ENCODE assay signal across 1 cellular context in the genomic region with DNA sequence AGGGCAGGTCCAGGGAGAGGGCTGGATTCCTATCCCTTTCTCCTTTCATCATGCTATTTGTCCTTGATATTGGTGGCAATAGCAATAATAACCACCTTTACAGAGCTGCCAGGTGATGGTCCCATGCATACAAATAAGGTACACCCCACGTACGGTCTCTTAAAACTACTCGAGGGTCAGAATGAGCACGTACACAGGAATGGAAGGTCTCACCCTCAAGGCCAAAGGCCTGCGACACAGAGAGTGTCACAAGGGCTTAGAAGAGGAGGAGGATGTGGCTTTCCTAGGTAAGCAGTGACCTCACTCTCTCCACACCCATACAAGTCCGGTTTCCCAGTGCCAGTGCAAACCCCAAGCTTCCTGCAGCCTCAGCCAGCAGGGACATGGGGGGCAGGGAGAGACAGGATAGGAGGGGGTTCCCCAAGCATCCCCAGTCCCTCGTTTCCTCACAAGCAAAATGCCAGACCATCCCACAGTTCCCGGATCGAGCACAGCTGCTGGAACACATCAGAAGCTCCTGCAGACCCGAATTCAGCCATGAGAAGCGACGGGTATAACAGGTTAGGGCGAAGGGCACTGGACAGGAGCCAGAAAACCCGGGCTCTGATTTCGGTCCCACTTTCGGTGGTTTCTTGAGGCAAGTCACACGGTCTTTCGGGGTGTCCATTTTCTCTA.
TF ChIP-seq lines count a peak whose summit lies in the region.

No MANE protein-coding gene starts in this region.

TF ChIP-seq in SK-N-SH, 30 proteins besides CTCF, POLR2A, EP300 and RAD21 (continued from another document):
- TF ChIP-seq, protein P1, sequence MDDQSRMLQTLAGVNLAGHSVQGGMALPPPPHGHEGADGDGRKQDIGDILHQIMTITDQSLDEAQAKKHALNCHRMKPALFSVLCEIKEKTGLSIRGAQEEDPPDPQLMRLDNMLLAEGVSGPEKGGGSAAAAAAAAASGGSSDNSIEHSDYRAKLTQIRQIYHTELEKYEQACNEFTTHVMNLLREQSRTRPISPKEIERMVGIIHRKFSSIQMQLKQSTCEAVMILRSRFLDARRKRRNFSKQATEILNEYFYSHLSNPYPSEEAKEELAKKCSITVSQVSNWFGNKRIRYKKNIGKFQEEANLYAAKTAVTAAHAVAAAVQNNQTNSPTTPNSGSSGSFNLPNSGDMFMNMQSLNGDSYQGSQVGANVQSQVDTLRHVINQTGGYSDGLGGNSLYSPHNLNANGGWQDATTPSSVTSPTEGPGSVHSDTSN (IDR thresholded peaks at IDR 0.05) = no peak
- TF ChIP-seq TAF1 (IDR thresholded peaks at IDR 0.05; ENCODE audit: borderline replicate concordance, low read depth, low read length) (no peak), FOXJ3 (CRISPR knock-in tag; IDR thresholded peaks at IDR 0.05) (no peak), RCOR1 (IDR thresholded peaks at IDR 0.05; ENCODE audit: low read length) (no peak), MAX (IDR thresholded peaks at IDR 0.05; ENCODE audit: low read depth) (no peak)
